In the genomic region with DNA sequence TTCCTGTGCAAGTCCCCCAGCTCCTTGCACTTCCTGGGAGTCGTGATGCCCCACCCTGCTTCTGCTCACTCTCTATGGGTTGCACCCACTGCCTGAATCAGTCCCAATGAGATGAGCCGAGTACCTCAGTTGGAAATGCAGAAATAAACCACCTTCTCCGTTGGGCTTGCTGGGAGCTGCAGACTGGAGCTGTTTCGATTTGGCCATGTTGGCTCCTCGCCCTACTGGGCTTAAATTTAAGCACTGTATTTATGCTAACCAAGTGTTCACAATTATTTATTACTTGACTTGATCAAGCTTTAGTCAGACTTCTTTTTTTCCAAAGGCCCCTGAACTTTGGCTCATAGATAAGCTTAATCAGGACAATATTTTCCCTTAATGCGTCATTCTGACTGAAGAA, we compare ENCODE assay signal across 18 cellular contexts.
DNase-seq lines count a peak whose midpoint lies in the region; ATAC-seq and TF ChIP-seq lines count a peak whose summit lies in the region.
"Had no signal": no experiment of that assay in that cellular context is flagged by ENCODE, and none has a peak within 500 bp of the region (broad histone marks: within the 10 kb centered on the region; RNA-seq: fewer than 3 reads in every experiment).

No MANE protein-coding gene starts in this region.

- H3K9me3 Mint-ChIP-seq in GM23338 = peaks cover 5% of the 10 kb centered on the region; the same call in 1 of the 3 replicates
- peaks cover 3% of the 10 kb centered on the region for H3K9me3 Mint-ChIP-seq in stimulated activated memory B cell treated with anti-CD40 and anti-IgM and Interleukin-4, amounts not matched to agents 10 μg/mL and 1 μg/mL and 100 μg/mL, for 72 hours
- H3K9me3 Mint-ChIP-seq: CD4-positive, alpha-beta T cell had no signal

- no peak overlapping the region for H3K4me3 Mint-ChIP-seq in GM23338
- no peak overlapping the region for H3K4me3 Mint-ChIP-seq in stimulated activated memory B cell treated with anti-CD40 and anti-IgM and Interleukin-4, amounts not matched to agents 10 μg/mL and 1 μg/mL and 100 μg/mL, for 72 hours
- H3K4me3 Mint-ChIP-seq: B cell; CD4-positive, alpha-beta T cell; HFFc6 had no signal

- H3K4me3 ChIP-seq in GM23338 = no peak overlapping the region
- H3K4me3 ChIP-seq: GM23248, HAP-1 had no signal

- peaks cover 4% of the 10 kb centered on the region; the same call in 1 of the 2 replicates for H3K9me2 ChIP-seq in GM23338 (ENCODE audit: insufficient read depth)

- H3K27ac Mint-ChIP-seq in GM23338 = no peak overlapping the region
- no peak overlapping the region for H3K27ac Mint-ChIP-seq in stimulated activated memory B cell treated with anti-CD40 and anti-IgM and Interleukin-4, amounts not matched to agents 10 μg/mL and 1 μg/mL and 100 μg/mL, for 72 hours
- H3K27ac Mint-ChIP-seq: B cell; CD4-positive, alpha-beta T cell; HFFc6 had no signal

- no peaks in the 10 kb centered on the region for H3K27me3 ChIP-seq in GM23338 (ENCODE audit: insufficient read depth)

- no peak overlapping the region for H3K4me2 ChIP-seq in GM23338

- no peak for TF ChIP-seq CTCF in GM23338 (conservative IDR thresholded peaks at IDR 0.05; ENCODE audit: low read depth in 2 of 2)

- no peaks in the 10 kb centered on the region for H3K27me3 Mint-ChIP-seq in GM23338 (ENCODE audit: insufficient read depth, low read depth, poor library complexity)
- no peaks in the 10 kb centered on the region for H3K27me3 Mint-ChIP-seq in stimulated activated memory B cell treated with anti-CD40 and anti-IgM and Interleukin-4, amounts not matched to agents 10 μg/mL and 1 μg/mL and 100 μg/mL, for 72 hours
- H3K27me3 Mint-ChIP-seq: B cell; CD4-positive, alpha-beta T cell had no signal

- H3K4me1 Mint-ChIP-seq in GM23338 = no peaks in the 10 kb centered on the region
- H3K4me1 Mint-ChIP-seq in stimulated activated memory B cell treated with anti-CD40 and anti-IgM and Interleukin-4, amounts not matched to agents 10 μg/mL and 1 μg/mL and 100 μg/mL, for 72 hours = no peaks in the 10 kb centered on the region
- H3K4me1 Mint-ChIP-seq: B cell had no signal

- DNase-seq in GM23338 (ENCODE audit: low spot score) = no peak
- DNase-seq in UCSD-AML1 (lab: John Stamatoyannopoulos, UW; ENCODE audit: unreplicated experiment) = peak; percentile 5
- peak; percentile 2 for DNase-seq in fibroblast of the conjunctiva (ENCODE audit: low read depth)
- DNase-seq in activated T-cell treated with anti-CD3 and anti-CD28 coated beads, Interleukin-2, amount 50 U/mL, for 48 hours = no peak
- DNase-seq in COLO829 (ENCODE audit: low spot score) = no peak
- DNase-seq: C1 segment of cervical spinal cord; CD4-positive, alpha-beta T cell; DMS79; EL; GM23248; HFFc6; IMR-90; KBM-7 had no signal

- H3K27ac ChIP-seq in GM23338 (ENCODE audit: low read depth) = no peak overlapping the region
- H3K27ac ChIP-seq: GM23248, HL-60 had no signal

- no peaks in the 10 kb centered on the region for H3K79me2 ChIP-seq in GM23338 (replicated peaks; ENCODE audit: insufficient read depth)

- no peaks in the 10 kb centered on the region for H3K36me3 ChIP-seq in GM23338 (ENCODE audit: insufficient read depth)
- H3K36me3 ChIP-seq: HAP-1 had no signal

- H2AFZ ChIP-seq in GM23338 = peak overlapping the region; percentile 38; the same call in 1 of the 2 replicates
- H2AFZ ChIP-seq: GM23248 had no signal

- ATAC-seq in GM23338 (no peak), HG02840 (IDR thresholded peaks at IDR 0.05; ENCODE audit: low FRiP score, unreplicated experiment) (no peak)
- ATAC-seq in stimulated activated memory B cell treated with anti-CD40 and anti-IgM and Interleukin-4, amounts not matched to agents 10 μg/mL and 1 μg/mL and 100 μg/mL, for 72 hours = no peak

- H4K20me1 ChIP-seq in GM23338 (replicated peaks; ENCODE audit: insufficient read depth) = no peaks in the 10 kb centered on the region

- H3K4me1 ChIP-seq in GM23338 (ENCODE audit: insufficient read depth) = no peaks in the 10 kb centered on the region
- H3K4me1 ChIP-seq: HAP-1 had no signal

- H3F3A ChIP-seq in GM23338 (replicated peaks; ENCODE audit: low read depth) = no peaks in the 10 kb centered on the region

- H3K36me3 Mint-ChIP-seq in GM23338 (ENCODE audit: low read depth) = peaks cover under 1% of the 10 kb centered on the region; the same call in 1 of the 3 replicates
- no peaks in the 10 kb centered on the region for H3K36me3 Mint-ChIP-seq in stimulated activated memory B cell treated with anti-CD40 and anti-IgM and Interleukin-4, amounts not matched to agents 10 μg/mL and 1 μg/mL and 100 μg/mL, for 72 hours

TF ChIP-seq in GM23338, 12 proteins besides CTCF, POLR2A, EP300 and RAD21 (continues in another document):
- no peak for TF ChIP-seq ZNF331 (CRISPR knock-in tag; IDR thresholded peaks at IDR 0.05; ENCODE audit: low read depth)
- TF ChIP-seq CREB1 (CRISPR knock-in tag; IDR thresholded peaks at IDR 0.05; ENCODE audit: low read depth) = no peak
- no peak for TF ChIP-seq NANOG (IDR thresholded peaks at IDR 0.05; ENCODE audit: borderline replicate concordance)
- no peak for TF ChIP-seq ZNF462 (CRISPR knock-in tag; IDR thresholded peaks at IDR 0.05)
- no peak for TF ChIP-seq ZNF114 (CRISPR knock-in tag; IDR thresholded peaks at IDR 0.05)
- TF ChIP-seq, protein P1, sequence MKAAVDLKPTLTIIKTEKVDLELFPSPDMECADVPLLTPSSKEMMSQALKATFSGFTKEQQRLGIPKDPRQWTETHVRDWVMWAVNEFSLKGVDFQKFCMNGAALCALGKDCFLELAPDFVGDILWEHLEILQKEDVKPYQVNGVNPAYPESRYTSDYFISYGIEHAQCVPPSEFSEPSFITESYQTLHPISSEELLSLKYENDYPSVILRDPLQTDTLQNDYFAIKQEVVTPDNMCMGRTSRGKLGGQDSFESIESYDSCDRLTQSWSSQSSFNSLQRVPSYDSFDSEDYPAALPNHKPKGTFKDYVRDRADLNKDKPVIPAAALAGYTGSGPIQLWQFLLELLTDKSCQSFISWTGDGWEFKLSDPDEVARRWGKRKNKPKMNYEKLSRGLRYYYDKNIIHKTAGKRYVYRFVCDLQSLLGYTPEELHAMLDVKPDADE (IDR thresholded peaks at IDR 0.05) = no peak
- TF ChIP-seq STAT1 (IDR thresholded peaks at IDR 0.05; ENCODE audit: unreplicated experiment) = no peak

Comparison
In these comparisons a context has a peak if more than half of its experiments do, and no peak if none do; other contexts are left out.
1. DNase-seq: peak in UCSD-AML1 (single experiment) and fibroblast of the conjunctiva (single experiment); none in GM23338 (single experiment), activated T-cell treated with anti-CD3 and anti-CD28 coated beads, Interleukin-2, amount 50 U/mL, for 48 hours (0 of 2) and COLO829 (single experiment).